In the genomic region with DNA sequence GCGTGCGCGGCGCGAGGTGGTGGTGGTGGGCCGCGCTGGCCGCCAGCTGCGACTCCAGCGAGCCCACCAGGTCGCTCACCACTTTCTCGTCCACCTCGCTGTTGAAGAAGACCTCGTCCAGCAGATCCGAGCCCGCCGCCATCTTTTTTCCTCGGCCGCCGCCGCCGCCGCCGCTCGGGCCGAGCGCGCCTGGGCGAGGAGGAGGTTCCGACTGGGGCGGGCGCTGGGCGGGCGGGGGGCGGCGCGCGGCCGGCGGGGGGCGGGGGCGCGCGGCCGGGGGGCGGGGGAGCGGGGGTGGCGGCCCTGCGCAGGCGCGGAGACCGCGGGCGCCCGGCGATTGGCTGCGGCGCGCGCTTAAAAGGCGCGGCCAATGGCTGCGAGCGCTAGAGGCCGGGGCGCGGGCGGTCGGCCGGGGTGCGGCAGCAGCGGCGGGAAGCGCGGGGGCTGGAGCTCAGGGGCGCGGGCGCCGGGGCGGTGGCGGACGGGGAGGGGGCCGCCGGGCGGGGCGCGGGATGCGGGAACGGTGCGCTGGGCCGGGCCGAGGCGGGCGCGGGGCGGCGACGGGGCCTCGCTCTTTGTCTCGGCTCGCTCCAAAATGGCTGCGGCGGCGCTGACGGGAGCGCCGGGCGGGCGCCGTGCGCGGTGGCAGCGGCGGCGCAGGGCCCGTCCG, we compare ENCODE assay signal across 8 cellular contexts. TPM values are rescaled to one million over a fixed set of nuclear protein-coding genes. Genes with fewer than 3 reads are reported as not detected.
DNase-seq lines count a peak whose midpoint lies in the region; ATAC-seq and TF ChIP-seq lines count a peak whose summit lies in the region.

A gene with protein sequence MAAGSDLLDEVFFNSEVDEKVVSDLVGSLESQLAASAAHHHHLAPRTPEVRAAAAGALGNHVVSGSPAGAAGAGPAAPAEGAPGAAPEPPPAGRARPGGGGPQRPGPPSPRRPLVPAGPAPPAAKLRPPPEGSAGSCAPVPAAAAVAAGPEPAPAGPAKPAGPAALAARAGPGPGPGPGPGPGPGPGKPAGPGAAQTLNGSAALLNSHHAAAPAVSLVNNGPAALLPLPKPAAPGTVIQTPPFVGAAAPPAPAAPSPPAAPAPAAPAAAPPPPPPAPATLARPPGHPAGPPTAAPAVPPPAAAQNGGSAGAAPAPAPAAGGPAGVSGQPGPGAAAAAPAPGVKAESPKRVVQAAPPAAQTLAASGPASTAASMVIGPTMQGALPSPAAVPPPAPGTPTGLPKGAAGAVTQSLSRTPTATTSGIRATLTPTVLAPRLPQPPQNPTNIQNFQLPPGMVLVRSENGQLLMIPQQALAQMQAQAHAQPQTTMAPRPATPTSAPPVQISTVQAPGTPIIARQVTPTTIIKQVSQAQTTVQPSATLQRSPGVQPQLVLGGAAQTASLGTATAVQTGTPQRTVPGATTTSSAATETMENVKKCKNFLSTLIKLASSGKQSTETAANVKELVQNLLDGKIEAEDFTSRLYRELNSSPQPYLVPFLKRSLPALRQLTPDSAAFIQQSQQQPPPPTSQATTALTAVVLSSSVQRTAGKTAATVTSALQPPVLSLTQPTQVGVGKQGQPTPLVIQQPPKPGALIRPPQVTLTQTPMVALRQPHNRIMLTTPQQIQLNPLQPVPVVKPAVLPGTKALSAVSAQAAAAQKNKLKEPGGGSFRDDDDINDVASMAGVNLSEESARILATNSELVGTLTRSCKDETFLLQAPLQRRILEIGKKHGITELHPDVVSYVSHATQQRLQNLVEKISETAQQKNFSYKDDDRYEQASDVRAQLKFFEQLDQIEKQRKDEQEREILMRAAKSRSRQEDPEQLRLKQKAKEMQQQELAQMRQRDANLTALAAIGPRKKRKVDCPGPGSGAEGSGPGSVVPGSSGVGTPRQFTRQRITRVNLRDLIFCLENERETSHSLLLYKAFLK (minus strand): TSS at position 213 of the 670 bp plus-strand sequence. CDS start 71 bp downstream, at position 142.

- no peaks in the 10 kb centered on the region for H3K36me3 ChIP-seq in stomach smooth muscle (ENCODE audit: control insufficient read depth in 2 of 2, insufficient read depth in 2 of 2, low read length in 2 of 2)

- peak; percentile 55 for DNase-seq in DMS53 treated with DMSO at 0.1 percent for 48 hours (lab: John Stamatoyannopoulos, UW; ENCODE audit: unreplicated experiment)
- peak; percentile 65 for DNase-seq in KBM-7
- DNase-seq in SHP77 (lab: John Stamatoyannopoulos, UW): peak; percentile 86 to 88
- peak; percentile 94 for DNase-seq in activated effector memory CD4-positive, alpha-beta T cell treated with anti-CD3 and anti-CD28 coated beads, Interleukin-2, amount 50 U/mL, for 16 hours
- DNase-seq in fibroblast of villous mesenchyme (ENCODE audit: low read depth): peak; percentile 70
- DNase-seq in neural crest cell (ENCODE audit: low read depth, low spot score): peak; percentile 72

- no peaks in the 10 kb centered on the region for H3K9me3 Mint-ChIP-seq in neural crest cell

- no peaks in the 10 kb centered on the region for H3K9me3 ChIP-seq in stomach smooth muscle (ENCODE audit: control insufficient read depth in 2 of 2, low read length in 2 of 2)

- H3K27ac Mint-ChIP-seq in neural crest cell (ENCODE audit: unreplicated experiment): peak within 1 kb of the TSS; percentile 87

- H3K9ac ChIP-seq in stomach smooth muscle (ENCODE audit: low read length in 2 of 2): peak within 1 kb of the TSS; percentile 79 to 82

- peak within 1 kb of the TSS; percentile 80 for H3K27ac ChIP-seq in stomach smooth muscle (ENCODE audit: low read length)

- in situ Hi-C loops in KBM-7 (cut with MboI; ENCODE audit: low pct_unique_long_range_greater_than_20kb, low sequenced_read_pairs): no loop called here

- H3K4me1 Mint-ChIP-seq in neural crest cell: peaks cover 44% of the 10 kb centered on the region

- peak within 1 kb of the TSS; percentile 64 for H3K4me3 ChIP-seq in fibroblast of villous mesenchyme (ENCODE audit: low read depth, low read length)
- peak within 1 kb of the TSS; percentile 70 to 79 for H3K4me3 ChIP-seq in stomach smooth muscle (ENCODE audit: low read length in 2 of 2)

- H3K36me3 Mint-ChIP-seq in neural crest cell (ENCODE audit: low read depth): peaks cover 2% of the 10 kb centered on the region

- H3K4me3 Mint-ChIP-seq in neural crest cell: peak within 1 kb of the TSS; percentile 94

- H3K27me3 ChIP-seq in stomach smooth muscle (ENCODE audit: control insufficient read depth in 1 of 2, insufficient read depth in 2 of 2, low read length in 2 of 2): peaks cover 0 to 2% of the 10 kb centered on the region in 2 donors

- peaks cover 31% of the 10 kb centered on the region for H3K4me1 ChIP-seq in stomach smooth muscle (ENCODE audit: control insufficient read depth, insufficient read depth, low read length)

- H3K27me3 Mint-ChIP-seq in neural crest cell (ENCODE audit: low read depth): peaks cover 7% of the 10 kb centered on the region

- ATAC-seq in GM21619 (IDR thresholded peaks at IDR 0.05; ENCODE audit: unreplicated experiment): peak; percentile 61

- TF ChIP-seq CTCF in fibroblast of villous mesenchyme (IDR thresholded peaks at IDR 0.05; ENCODE audit: insufficient read depth, low read depth, low read length): no peak
- no peak for TF ChIP-seq CTCF in neural crest cell (conservative IDR thresholded peaks at IDR 0.05)

RNA-seq across cellular contexts. Expression of the gene that starts here (rescaled TPM):
- total RNA-seq in fibroblast of villous mesenchyme (3.0 and 3.5 TPM in 2 replicates), neural crest cell (33.6 and 35.1 TPM in 2 replicates)

Comparison
In these comparisons a context has a peak if more than half of its experiments do, and no peak if none do; other contexts are left out.
1. Peak in every context shown above with its lines: DNase-seq, ATAC-seq, H3K4me3 ChIP-seq and H3K27ac ChIP-seq.